In the genomic region with DNA sequence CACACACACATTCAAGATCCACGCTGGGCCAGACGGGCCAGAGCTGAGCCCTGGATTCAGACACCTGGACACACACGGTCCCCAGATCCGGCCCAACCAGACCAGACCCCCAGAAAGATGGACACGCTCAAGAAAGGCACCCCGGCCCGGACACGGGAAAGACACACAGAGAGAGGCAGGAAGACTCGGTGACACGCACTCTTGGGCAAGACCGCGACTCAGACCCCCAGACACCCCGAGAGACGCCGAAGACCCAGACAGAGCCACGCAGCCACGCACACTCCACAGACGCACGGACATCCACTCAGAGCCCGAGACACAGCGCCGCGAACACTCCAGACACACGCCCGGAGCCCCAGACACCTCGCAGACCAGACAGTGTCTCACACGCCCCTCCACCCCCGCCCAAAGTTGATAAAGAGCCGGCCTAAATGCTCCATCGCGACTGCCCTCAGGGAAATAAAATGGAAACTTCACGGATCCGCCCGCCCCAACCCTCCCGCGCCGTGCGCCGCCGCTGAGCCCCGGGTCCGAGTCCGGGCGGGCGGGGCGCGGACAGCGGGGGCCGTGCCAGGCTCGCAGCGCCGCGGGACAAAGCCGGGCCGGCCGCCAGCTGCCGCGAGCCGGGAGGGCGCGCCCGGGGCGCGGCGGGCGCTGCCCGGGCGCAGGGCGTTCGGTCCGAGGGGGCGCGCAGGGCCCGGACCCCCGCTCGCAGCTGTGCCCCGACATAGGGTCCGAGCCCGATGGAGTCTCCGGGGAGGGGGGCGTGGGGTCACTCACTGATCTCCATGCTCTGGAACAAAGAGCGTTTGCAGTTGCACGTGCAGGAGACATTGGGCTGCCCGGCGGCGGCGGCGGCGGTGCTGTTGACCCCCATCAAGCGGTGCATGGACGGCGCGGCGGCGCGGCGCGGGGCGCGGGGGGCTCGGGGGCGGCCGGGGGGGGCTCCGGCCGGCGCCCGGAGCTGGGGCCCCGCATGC, we compare ENCODE assay signal across 8 cellular contexts. TPM values are rescaled to one million over a fixed set of nuclear protein-coding genes. Genes with fewer than 3 reads are reported as not detected.
A peak's percentile ranks its signal among the peaks of the same experiment; 100 is the strongest.
DNase-seq lines count a peak whose midpoint lies in the region; ATAC-seq and TF ChIP-seq lines count a peak whose summit lies in the region.

No MANE protein-coding gene starts in this region.

- H3K4me3 ChIP-seq in SJCRH30: peak overlapping the region; percentile 97

- H3K36me3 Mint-ChIP-seq in brain: no peaks in the 10 kb centered on the region
- peaks cover 2 to 6% of the 10 kb centered on the region in 2 donors for H3K36me3 Mint-ChIP-seq in stimulated activated naive B cell treated with anti-CD40 and anti-IgM and Interleukin-4, amounts not matched to agents 10 μg/mL and 1 μg/mL and 100 μg/mL, for 72 hours

- no peak for TF ChIP-seq CTCF in brain (conservative IDR thresholded peaks at IDR 0.05)

- no peaks in the 10 kb centered on the region for H3K27me3 ChIP-seq in SJCRH30

- peak overlapping the region; percentile 92 to 100 (median 96) for H3K4me3 Mint-ChIP-seq in brain
- peak overlapping the region; percentile 84 to 89 for H3K4me3 Mint-ChIP-seq in stimulated activated naive B cell treated with anti-CD40 and anti-IgM and Interleukin-4, amounts not matched to agents 10 μg/mL and 1 μg/mL and 100 μg/mL, for 72 hours

- ATAC-seq in GM19324 (IDR thresholded peaks at IDR 0.05; ENCODE audit: low FRiP score, unreplicated experiment): peak; percentile 2
- peak; percentile 8 to 11 for ATAC-seq in stimulated activated naive B cell treated with anti-CD40 and anti-IgM and Interleukin-4, amounts not matched to agents 10 μg/mL and 1 μg/mL and 100 μg/mL, for 72 hours (replicated peaks)
- ATAC-seq in HG03469 (IDR thresholded peaks at IDR 0.05; ENCODE audit: unreplicated experiment): no peak
- ATAC-seq in GM18511 (IDR thresholded peaks at IDR 0.05; ENCODE audit: unreplicated experiment): no peak

- peaks cover 41% of the 10 kb centered on the region for H3K4me1 ChIP-seq in SJCRH30

- H3K4me1 Mint-ChIP-seq in brain: peaks cover 80% of the 10 kb centered on the region
- H3K4me1 Mint-ChIP-seq in stimulated activated naive B cell treated with anti-CD40 and anti-IgM and Interleukin-4, amounts not matched to agents 10 μg/mL and 1 μg/mL and 100 μg/mL, for 72 hours: peaks cover 60 to 74% of the 10 kb centered on the region in 2 donors

- peak overlapping the region; percentile 94 to 97 (median 95) for H3K27ac Mint-ChIP-seq in brain
- peak overlapping the region; percentile 93 for H3K27ac Mint-ChIP-seq in stimulated activated naive B cell treated with anti-CD40 and anti-IgM and Interleukin-4, amounts not matched to agents 10 μg/mL and 1 μg/mL and 100 μg/mL, for 72 hours

- peaks cover 17% of the 10 kb centered on the region for H3K36me3 ChIP-seq in SJCRH30

- peaks cover 0 to 7% (median 0%) of the 10 kb centered on the region in 5 experiments for H3K9me3 Mint-ChIP-seq in brain
- no peaks in the 10 kb centered on the region for H3K9me3 Mint-ChIP-seq in stimulated activated naive B cell treated with anti-CD40 and anti-IgM and Interleukin-4, amounts not matched to agents 10 μg/mL and 1 μg/mL and 100 μg/mL, for 72 hours

- H3K27ac ChIP-seq in SJCRH30: peak overlapping the region; percentile 73

- DNase-seq in SJCRH30 (peak; percentile 54 to 60), left kidney (ENCODE audit: low read depth, low spot score) (peak; percentile 68), NCI-H187 (lab: John Stamatoyannopoulos, UW) (no peak)
- no peak for DNase-seq in stimulated activated naive B cell treated with anti-CD40 and anti-IgM and Interleukin-4, amounts not matched to agents 10 μg/mL and 1 μg/mL and 100 μg/mL, for 72 hours

- no peaks in the 10 kb centered on the region for H3K9me3 ChIP-seq in SJCRH30 (replicated peaks)

- H3K27me3 Mint-ChIP-seq in brain: peaks cover 9% of the 10 kb centered on the region
- H3K27me3 Mint-ChIP-seq in stimulated activated naive B cell treated with anti-CD40 and anti-IgM and Interleukin-4, amounts not matched to agents 10 μg/mL and 1 μg/mL and 100 μg/mL, for 72 hours: peaks cover 0 to 5% of the 10 kb centered on the region in 2 donors

RNA-seq across cellular contexts. Expression of a gene that starts 0.8 kb away (rescaled TPM):
- total RNA-seq in SJCRH30 (2014; rRNA removed; shearing (Covaris generic)): 15.0 and 15.4 TPM in 2 replicates
- 43.8 TPM for polyA plus RNA-seq in brain (ENCODE audit: insufficient read depth, low read depth, low replicate concordance)

Comparison
In these comparisons a context has a peak if more than half of its experiments do, and no peak if none do; other contexts are left out.
1. ATAC-seq: peak in GM19324 (single experiment) and stimulated activated naive B cell treated with anti-CD40 and anti-IgM and Interleukin-4, amounts not matched to agents 10 μg/mL and 1 μg/mL and 100 μg/mL, for 72 hours (2 of 2); none in HG03469 (single experiment) and GM18511 (single experiment).
2. DNase-seq: peak in SJCRH30 (2 of 2) and left kidney (single experiment); none in stimulated activated naive B cell treated with anti-CD40 and anti-IgM and Interleukin-4, amounts not matched to agents 10 μg/mL and 1 μg/mL and 100 μg/mL, for 72 hours (single experiment) and NCI-H187 (0 of 2).